In the genomic region with DNA sequence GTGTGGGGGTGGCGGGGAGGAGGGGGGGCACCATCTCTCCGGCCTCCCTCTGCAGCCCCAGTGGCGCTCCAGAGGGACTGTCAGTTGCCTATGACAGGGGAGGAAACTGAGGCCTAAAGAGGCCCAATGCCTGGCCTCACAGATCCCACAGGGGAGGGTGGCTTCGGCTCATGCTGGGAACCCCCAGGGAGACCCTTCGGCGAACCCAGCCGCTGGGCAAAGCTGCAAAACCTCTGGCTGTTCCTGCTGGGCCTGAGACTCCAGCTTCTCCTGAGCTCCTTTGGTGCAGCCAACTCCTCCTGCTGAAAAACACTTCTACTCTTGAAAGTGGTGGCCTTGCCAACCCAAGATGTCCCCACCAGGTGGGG, we compare ENCODE assay signal across 13 cellular contexts.
DNase-seq lines count a peak whose midpoint lies in the region; ATAC-seq and TF ChIP-seq lines count a peak whose summit lies in the region.
"Had no signal": no experiment of that assay in that cellular context is flagged by ENCODE, and none has a peak within 500 bp of the region (broad histone marks: within the 10 kb centered on the region; RNA-seq: fewer than 3 reads in every experiment).

No MANE protein-coding gene starts in this region.

- H3K79me1 ChIP-seq in neuronal stem cell (ENCODE audit: low read depth, low read length) = no peaks in the 10 kb centered on the region

- H3K23ac ChIP-seq in neuronal stem cell (ENCODE audit: low read depth, low read length, poor library complexity) = no peak overlapping the region

- no peak overlapping the region for H4K8ac ChIP-seq in neuronal stem cell (ENCODE audit: low read depth, low read length)

- no peak overlapping the region for H3K4ac ChIP-seq in neuronal stem cell (ENCODE audit: low read length)

- no peak for ATAC-seq in naive thymus-derived CD4-positive, alpha-beta T cell

- H2BK15ac ChIP-seq in neuronal stem cell (ENCODE audit: low read length) = no peak overlapping the region

- CTCF ChIA-PET in naive thymus-derived CD4-positive, alpha-beta T cell (lab: Charles Lee) = no interaction called here

- no peak overlapping the region for H3K4me3 Mint-ChIP-seq in naive thymus-derived CD4-positive, alpha-beta T cell
- H3K4me3 Mint-ChIP-seq: B cell, neural progenitor cell had no signal

- DNase-seq in brain microvascular endothelial cell (no peak), neuronal stem cell (ENCODE audit: low spot score) (no peak), superior temporal gyrus (ENCODE audit: extremely low spot score) (no peak), NCI-H345 (lab: John Stamatoyannopoulos, UW) (no peak)
- no peak for DNase-seq in naive thymus-derived CD4-positive, alpha-beta T cell
- no peak for DNase-seq in stimulated activated CD4-positive, alpha-beta T cell treated with anti-CD3 and anti-CD28 coated beads, Interleukin-12 subunit alpha, Interleukin-12 subunit beta, amount 100 ng/mL, for 4 hours
- DNase-seq: lower lobe of right lung, NCI-H526 treated with DMSO at 0.1 percent for 48 hours had no signal

- peak overlapping the region; percentile 70 for H2AFZ ChIP-seq in neuronal stem cell (ENCODE audit: low read length)
- H2AFZ ChIP-seq: neural progenitor cell had no signal

- H3K9ac ChIP-seq in HUES48 (ENCODE audit: low read depth, low read length) (no peak overlapping the region), neuronal stem cell (ENCODE audit: low read depth, low read length, poor library complexity) (no peak overlapping the region)
- H3K9ac ChIP-seq: neural progenitor cell had no signal

- TF ChIP-seq CTCF in C4-2B (conservative IDR thresholded peaks at IDR 0.05) = no peak
- TF ChIP-seq CTCF in brain microvascular endothelial cell (IDR thresholded peaks at IDR 0.05; ENCODE audit: low read depth, low read length, missing control alignments) = no peak

- in situ Hi-C loops in brain microvascular endothelial cell (cut with HindIII; ENCODE audit: low pct_ligation_motif_present, low sequenced_read_pairs) = no loop called here

- H2BK12ac ChIP-seq in neuronal stem cell (ENCODE audit: low read length) = no peak overlapping the region

- POLR2A ChIA-PET in naive thymus-derived CD4-positive, alpha-beta T cell (lab: Charles Lee) = no interaction called here

- H3K14ac ChIP-seq in neuronal stem cell (ENCODE audit: low read length) = peak overlapping the region; percentile 47

- H3K4me1 Mint-ChIP-seq in naive thymus-derived CD4-positive, alpha-beta T cell = peaks cover 0 to 9% (median 3%) of the 10 kb centered on the region in 7 donors

- H3K9me3 ChIP-seq in HUES48 (ENCODE audit: control insufficient read depth, insufficient read depth, low read length) (no peaks in the 10 kb centered on the region), neuronal stem cell (replicated peaks in 1 of 2; ENCODE audit: control insufficient read depth in 2 of 2, insufficient read depth in 1 of 2, low read depth in 1 of 2, low read length in 2 of 2) (no peaks in the 10 kb centered on the region)
- no peaks in the 10 kb centered on the region for H3K9me3 ChIP-seq in naive thymus-derived CD4-positive, alpha-beta T cell (ENCODE audit: control insufficient read depth in 2 of 3, low read length in 3 of 3)
- H3K9me3 ChIP-seq: colonic mucosa, lower lobe of right lung had no signal

- H3K18ac ChIP-seq in neuronal stem cell (ENCODE audit: low read length) = peak overlapping the region; percentile 67

- H3K36me3 ChIP-seq in HUES48 (ENCODE audit: control insufficient read depth, insufficient read depth, low read length) (0 out of 2 replicates have a peak, but pooled peaks cover 3% of the 10 kb centered on the region), brain microvascular endothelial cell (replicated peaks) (peaks cover 11% of the 10 kb centered on the region), neuronal stem cell (replicated peaks in 1 of 2; ENCODE audit: control insufficient read depth in 2 of 2, insufficient read depth in 2 of 2, low read length in 2 of 2) (no peaks in the 10 kb centered on the region)
- H3K36me3 ChIP-seq in naive thymus-derived CD4-positive, alpha-beta T cell (ENCODE audit: control insufficient read depth in 2 of 3, insufficient read depth in 3 of 3, low read length in 3 of 3) = no peaks in the 10 kb centered on the region
- H3K36me3 ChIP-seq: colonic mucosa, lower lobe of right lung, neural progenitor cell had no signal

- no peak overlapping the region for H2BK5ac ChIP-seq in neuronal stem cell (ENCODE audit: low read length)

- H3K4me1 ChIP-seq in HUES48 (ENCODE audit: control insufficient read depth, insufficient read depth, low read length) = peaks cover 34% of the 10 kb centered on the region
- peaks cover 13 to 25% of the 10 kb centered on the region in 2 donors for H3K4me1 ChIP-seq in neuronal stem cell (ENCODE audit: control insufficient read depth in 2 of 2, insufficient read depth in 1 of 2, low read depth in 1 of 2, low read length in 2 of 2)
- H3K4me1 ChIP-seq in naive thymus-derived CD4-positive, alpha-beta T cell (ENCODE audit: control insufficient read depth in 2 of 2, insufficient read depth in 2 of 2, low read length in 2 of 2) = no peaks in the 10 kb centered on the region
- H3K4me1 ChIP-seq: colonic mucosa had no signal

- H3K9me3 Mint-ChIP-seq in naive thymus-derived CD4-positive, alpha-beta T cell = no peaks in the 10 kb centered on the region
- H3K9me3 Mint-ChIP-seq: neural progenitor cell had no signal

- H2AK5ac ChIP-seq in neuronal stem cell (ENCODE audit: low read depth, low read length) = peak overlapping the region; percentile 71

- H2BK120ac ChIP-seq in neuronal stem cell (ENCODE audit: low read depth, low read length) = no peak overlapping the region

- intact Hi-C loops in naive thymus-derived CD4-positive, alpha-beta T cell (cut with micrococcal nuclease) = no loop called here

- WGBS in neuronal stem cell (ENCODE audit: extremely low coverage in 2 of 2, insufficient read length in 2 of 2, insufficient replicate concordance in 1 of 2), 2 donors = no CpG with 5 or more reads among the region's 7 CpGs

- no peak overlapping the region for H3K27ac Mint-ChIP-seq in naive thymus-derived CD4-positive, alpha-beta T cell
- H3K27ac Mint-ChIP-seq: B cell, neural progenitor cell had no signal

- H3K27me3 ChIP-seq in HUES48 (ENCODE audit: control insufficient read depth, insufficient read depth, low read length) (peaks cover 26% of the 10 kb centered on the region), brain microvascular endothelial cell (replicated peaks) (no peaks in the 10 kb centered on the region), neuronal stem cell (ENCODE audit: control insufficient read depth in 3 of 3, insufficient read depth in 3 of 3, low read depth in 1 of 3, low read length in 3 of 3) (peaks cover 0 to 32% (median 22%) of the 10 kb centered on the region in 3 experiments)
- no peaks in the 10 kb centered on the region for H3K27me3 ChIP-seq in naive thymus-derived CD4-positive, alpha-beta T cell (ENCODE audit: control insufficient read depth in 2 of 2, insufficient read depth in 2 of 2, low read length in 2 of 2)

- peaks cover 16 to 52% (median 20%) of the 10 kb centered on the region in 5 donors for H3K27me3 Mint-ChIP-seq in naive thymus-derived CD4-positive, alpha-beta T cell

- H3K36me3 Mint-ChIP-seq in naive thymus-derived CD4-positive, alpha-beta T cell = no peaks in the 10 kb centered on the region
- H3K36me3 Mint-ChIP-seq: neural progenitor cell had no signal

- H3K4me2 ChIP-seq in neuronal stem cell (ENCODE audit: insufficient read depth, low read length, poor library complexity, severe bottlenecking) = no peak overlapping the region
- H3K4me2 ChIP-seq: neural progenitor cell had no signal

- H3K4me3 ChIP-seq in HUES48 (ENCODE audit: low read depth, low read length) (no peak overlapping the region), brain microvascular endothelial cell (ENCODE audit: low read depth, low read length) (no peak overlapping the region), neuronal stem cell (ENCODE audit: low read length in 2 of 2) (no peak overlapping the region)
- no peak overlapping the region for H3K4me3 ChIP-seq in naive thymus-derived CD4-positive, alpha-beta T cell (ENCODE audit: low read length)
- H3K4me3 ChIP-seq: colonic mucosa, lower lobe of right lung, neural progenitor cell had no signal

- H3K27ac ChIP-seq in C4-2B (peak overlapping the region; percentile 51), HUES48 (ENCODE audit: low read depth, low read length) (peak overlapping the region; percentile 90), brain microvascular endothelial cell (peak overlapping the region; percentile 26), neuronal stem cell (replicated peaks; ENCODE audit: low read length) (no peak overlapping the region)
- H3K27ac ChIP-seq in naive thymus-derived CD4-positive, alpha-beta T cell (ENCODE audit: low read depth, low read length) = no peak overlapping the region
- H3K27ac ChIP-seq: colonic mucosa, lower lobe of right lung, neural progenitor cell had no signal

- H4K91ac ChIP-seq in neuronal stem cell (ENCODE audit: low read depth, low read length, poor library complexity) = no peak overlapping the region

Comparison
In these comparisons a context has a peak if more than half of its experiments do, and no peak if none do; other contexts are left out.
1. H3K27ac ChIP-seq: peak in C4-2B (single experiment), HUES48 (single experiment) and brain microvascular endothelial cell (single experiment); none in neuronal stem cell (single experiment) and naive thymus-derived CD4-positive, alpha-beta T cell (single experiment).